ENCODE assay signal across 8 cellular contexts in the genomic region with DNA sequence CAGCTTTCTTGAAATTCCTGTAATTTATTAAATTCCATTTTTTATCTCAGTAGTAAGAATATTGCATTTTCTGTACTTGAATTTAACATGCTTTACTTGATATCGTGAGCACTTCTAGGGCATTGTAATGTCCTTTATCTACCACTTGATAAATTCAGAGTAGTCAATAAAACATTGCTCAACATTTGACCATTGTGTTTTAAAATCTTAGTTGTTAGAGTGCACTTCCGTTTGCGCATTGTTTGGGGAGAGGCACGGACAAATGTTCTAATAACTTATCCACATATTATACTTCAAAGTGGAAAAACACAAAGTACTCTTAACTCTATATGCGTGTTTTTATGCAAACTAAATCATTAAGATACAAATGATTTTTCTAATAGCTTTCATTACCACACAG. TPM values are rescaled to one million over a fixed set of nuclear protein-coding genes. Genes with fewer than 3 reads are reported as not detected.
DNase-seq lines count a peak whose midpoint lies in the region; ATAC-seq and TF ChIP-seq lines count a peak whose summit lies in the region.

No MANE protein-coding gene starts in this region.

- peak overlapping the region; percentile 82 for H3K4me2 ChIP-seq in OCI-LY7 (ENCODE audit: low read length)

- no peaks in the 10 kb centered on the region for H3K27me3 ChIP-seq in dorsolateral prefrontal cortex

- peaks cover 17% of the 10 kb centered on the region for H3K4me1 ChIP-seq in OCI-LY7 (ENCODE audit: insufficient read depth, low read length, poor library complexity, severe bottlenecking)

- TSS peak; percentile 90 for BruUV-seq in OCI-LY7 (replicated peaks; lab: Mats Ljungman, UMichigan)

- H3K27ac ChIP-seq in OCI-LY7 (ENCODE audit: low read depth, low read length, poor library complexity, severe bottlenecking) (peak overlapping the region; percentile 43), dorsolateral prefrontal cortex (peak overlapping the region in 58 of 59 donors; percentile 27 to 95 (median 88))

- H3K79me2 ChIP-seq in OCI-LY7 (ENCODE audit: insufficient read depth, low read depth, low read length), result peaks cover 18% of the 10 kb centered on the region; the same call in 1 of the 2 replicates

- peak overlapping the region; percentile 96 for H2AFZ ChIP-seq in OCI-LY7 (ENCODE audit: low read length)

- peaks cover 13% of the 10 kb centered on the region for H3K9me3 Mint-ChIP-seq in activated T-cell treated with anti-CD3 and anti-CD28 coated beads, Interleukin-2, amount 50 U/mL, for 24 hours
- H3K9me3 Mint-ChIP-seq in mesothelial cell of epicardium, result peaks cover 22% of the 10 kb centered on the region

- POLR2A ChIA-PET in OCI-LY7 (lab: Charles Lee) (interaction anchor here (0.9 to 1.0 kb wide), 3 partner anchors 11 to 809 kb away, joined by 3 to 4 read pairs (median 3); partner anchors contain the start of genes CEP152 and COPS2), HEK293T (lab: Yijun Ruan, JAX) (no interaction called here)

- TF ChIP-seq CTCF in OCI-LY7 (conservative IDR thresholded peaks at IDR 0.05; ENCODE audit: low read length), result no peak
- TF ChIP-seq CTCF in dorsolateral prefrontal cortex (IDR thresholded peaks at IDR 0.05 in 54 of 56, conservative IDR thresholded peaks at IDR 0.05 in 2 of 56; ENCODE audit: low read depth in 1 of 56, partially characterized antibody in 56 of 56), result peak in 6 of 56 donors; percentile 6 to 28 (median 17)
- TF ChIP-seq CTCF in mesothelial cell of epicardium (IDR thresholded peaks at IDR 0.05; ENCODE audit: unreplicated experiment), result no peak

- H3K36me3 ChIP-seq in OCI-LY7 (ENCODE audit: insufficient read depth, low read length), result peaks cover 12% of the 10 kb centered on the region

- H4K20me1 ChIP-seq in OCI-LY7 (ENCODE audit: insufficient read depth, low read length), result no peaks in the 10 kb centered on the region

- H3K4me3 ChIP-seq in OCI-LY7 (ENCODE audit: low read depth, low read length, poor library complexity, severe bottlenecking) (peak overlapping the region; percentile 86), dorsolateral prefrontal cortex (peak overlapping the region; percentile 63 to 97 (median 79))

- H3K9me3 ChIP-seq in OCI-LY7 (ENCODE audit: low read length), result peaks cover 16% of the 10 kb centered on the region; the same call in 1 of the 2 replicates

- H3K4me1 Mint-ChIP-seq in activated T-cell treated with anti-CD3 and anti-CD28 coated beads, Interleukin-2, amount 50 U/mL, for 24 hours (ENCODE audit: low read depth), result peaks cover 45% of the 10 kb centered on the region
- peaks cover 32% of the 10 kb centered on the region for H3K4me1 Mint-ChIP-seq in mesothelial cell of epicardium

- no peaks in the 10 kb centered on the region for H3K9me2 ChIP-seq in OCI-LY7 (ENCODE audit: insufficient read depth, low read length)

- ATAC-seq in HG03565 (IDR thresholded peaks at IDR 0.05; ENCODE audit: unreplicated experiment), result no peak

- intact Hi-C loops in OCI-LY7 (cut with micrococcal nuclease; ENCODE audit: unreplicated experiment), result loop anchor here (2.0 to 10.0 kb wide), 4 partner anchors 465 to 1285 kb away; partner anchors contain the start of genes COPS2, DUT, EID1 and SECISBP2L
- intact Hi-C loops in dorsolateral prefrontal cortex (cut with DNase I), result loop anchor here (2.0 to 10.0 kb wide), 5 partner anchors 283 to 735 kb away; partner anchors contain the start of gene GABPB1 (in 1 of the 2)

- no peaks in the 10 kb centered on the region for H3K27me3 Mint-ChIP-seq in activated T-cell treated with anti-CD3 and anti-CD28 coated beads, Interleukin-2, amount 50 U/mL, for 24 hours
- H3K27me3 Mint-ChIP-seq in mesothelial cell of epicardium (ENCODE audit: low read depth), result no peaks in the 10 kb centered on the region

- CTCF ChIA-PET in OCI-LY7 (lab: Charles Lee; ENCODE audit: unreplicated experiment), result no interaction called here
- CTCF ChIA-PET in HEK293T (lab: Yijun Ruan, JAX), result no interaction called here

- DNase-seq in activated T-cell treated with anti-CD3 and anti-CD28 coated beads, Interleukin-2, amount 50 U/mL, for 24 hours, result no peak
- DNase-seq in activated T-cell treated with anti-CD3 and anti-CD28 coated beads for 4 hours (no peak), OCI-LY7 (ENCODE audit: low spot score) (peak; percentile 2), dorsolateral prefrontal cortex (no peak), mesothelial cell of epicardium (ENCODE audit: low spot score in 2 of 2, unreplicated experiment in 2 of 2) (no peak), HEK293T (ENCODE audit: extremely low spot score) (no peak), NCI-H146 (lab: John Stamatoyannopoulos, UW) (no peak)

- peak overlapping the region; percentile 95 for H3K4me3 Mint-ChIP-seq in activated T-cell treated with anti-CD3 and anti-CD28 coated beads, Interleukin-2, amount 50 U/mL, for 24 hours
- peak overlapping the region; percentile 98 for H3K4me3 Mint-ChIP-seq in mesothelial cell of epicardium

- H3K27ac Mint-ChIP-seq in activated T-cell treated with anti-CD3 and anti-CD28 coated beads, Interleukin-2, amount 50 U/mL, for 24 hours, result peak overlapping the region; percentile 94
- peak overlapping the region; percentile 100 for H3K27ac Mint-ChIP-seq in mesothelial cell of epicardium

- H3K36me3 Mint-ChIP-seq in activated T-cell treated with anti-CD3 and anti-CD28 coated beads, Interleukin-2, amount 50 U/mL, for 24 hours (ENCODE audit: low read depth), result peaks cover 46% of the 10 kb centered on the region
- H3K36me3 Mint-ChIP-seq in mesothelial cell of epicardium, result peaks cover 37% of the 10 kb centered on the region

TF ChIP-seq in HEK293T, 16 proteins besides CTCF, POLR2A, EP300 and RAD21:
- no peak for TF ChIP-seq ZNF384 (IDR thresholded peaks at IDR 0.05)
- no peak for TF ChIP-seq ARNT (IDR thresholded peaks at IDR 0.05)
- no peak for TF ChIP-seq FOXM1 (IDR thresholded peaks at IDR 0.05; ENCODE audit: borderline replicate concordance)
- TF ChIP-seq SP1 (IDR thresholded peaks at IDR 0.05), result no peak
- TF ChIP-seq SUZ12 (IDR thresholded peaks at IDR 0.05), result no peak
- no peak for TF ChIP-seq HDGF (IDR thresholded peaks at IDR 0.05; ENCODE audit: borderline replicate concordance)
- TF ChIP-seq BHLHE40 (IDR thresholded peaks at IDR 0.05; ENCODE audit: borderline replicate concordance), result no peak
- no peak for TF ChIP-seq NFRKB (IDR thresholded peaks at IDR 0.05)
- TF ChIP-seq ELF4 (IDR thresholded peaks at IDR 0.05), result no peak
- TF ChIP-seq CTBP1 (IDR thresholded peaks at IDR 0.05; ENCODE audit: borderline replicate concordance), result no peak
- TF ChIP-seq TARDBP (IDR thresholded peaks at IDR 0.05), result no peak
- TF ChIP-seq, protein P1, sequence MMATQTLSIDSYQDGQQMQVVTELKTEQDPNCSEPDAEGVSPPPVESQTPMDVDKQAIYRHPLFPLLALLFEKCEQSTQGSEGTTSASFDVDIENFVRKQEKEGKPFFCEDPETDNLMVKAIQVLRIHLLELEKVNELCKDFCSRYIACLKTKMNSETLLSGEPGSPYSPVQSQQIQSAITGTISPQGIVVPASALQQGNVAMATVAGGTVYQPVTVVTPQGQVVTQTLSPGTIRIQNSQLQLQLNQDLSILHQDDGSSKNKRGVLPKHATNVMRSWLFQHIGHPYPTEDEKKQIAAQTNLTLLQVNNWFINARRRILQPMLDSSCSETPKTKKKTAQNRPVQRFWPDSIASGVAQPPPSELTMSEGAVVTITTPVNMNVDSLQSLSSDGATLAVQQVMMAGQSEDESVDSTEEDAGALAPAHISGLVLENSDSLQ (IDR thresholded peaks at IDR 0.05), result no peak

RNA-seq across cellular contexts. Expression of gene FAM227B, which starts 0.4 kb away (rescaled TPM):
- 2.9 and 3.2 TPM in 2 replicates for total RNA-seq in OCI-LY7 (2014; rRNA removed; shearing (Covaris generic))
- total RNA-seq in OCI-LY7 (2022) (5.1 and 6.2 TPM in 2 replicates), dorsolateral prefrontal cortex (10 to 100 TPM in 34 of 120 experiments, 1 to 10 TPM in 86; 1.9 to 17.2 (median 8.4) TPM), mesothelial cell of epicardium (8.0 to 9.4 TPM (median 8.0 TPM) in 3 replicates)

RNA-seq across cellular contexts. Expression of gene DTWD1, which starts 0.7 kb away (rescaled TPM):
- 6.8 and 9.4 TPM in 2 replicates for total RNA-seq in OCI-LY7 (2014; rRNA removed; shearing (Covaris generic))
- 18.1 and 19.2 TPM in 2 replicates for total RNA-seq in OCI-LY7 (2022)
- total RNA-seq in dorsolateral prefrontal cortex, result 10 to 100 TPM; 27.6 to 57.4 (median 39.4) TPM
- total RNA-seq in mesothelial cell of epicardium, result 36.6 to 41.2 TPM (median 37.8 TPM) in 3 replicates
